Comparison of ENCODE assay signal across 8 cellular contexts in genomic region chr11:62593434-62594044, GRCh38. TPM values are rescaled to one million over a fixed set of nuclear protein-coding genes. Genes with fewer than 3 reads are reported as not detected.
DNase-seq lines count a peak whose midpoint lies in the region; ATAC-seq and TF ChIP-seq lines count a peak whose summit lies in the region.

No MANE protein-coding gene starts in this region.

- peak overlapping the region in 15 of 59 donors; percentile 1 to 97 (median 72) for H3K4me3 ChIP-seq in dorsolateral prefrontal cortex

- no peaks in the 10 kb centered on the region for H3K27me3 Mint-ChIP-seq in activated CD4-positive, alpha-beta T cell treated with anti-CD3 and anti-CD28 coated beads, Interleukin-2, amount 10 ng/mL, durations not matched to agents 7 days and 5 days
- H3K27me3 Mint-ChIP-seq in memory B cell = no peaks in the 10 kb centered on the region

- H3K36me3 Mint-ChIP-seq in activated CD4-positive, alpha-beta T cell treated with anti-CD3 and anti-CD28 coated beads, Interleukin-2, amount 10 ng/mL, durations not matched to agents 7 days and 5 days (ENCODE audit: low read depth) = peaks cover 63% of the 10 kb centered on the region
- H3K36me3 Mint-ChIP-seq in memory B cell = peaks cover 34% of the 10 kb centered on the region

- CTCF ChIA-PET in activated CD4-positive, alpha-beta T cell treated with anti-CD3 and anti-CD28 coated beads, Interleukin-2, amount 10 ng/mL, durations not matched to agents 7 days and 5 days (lab: Charles Lee) = interaction anchor here (0.6 to 4.5 kb wide), 17 partner anchors 8 to 288 kb away, joined by 3 to 25 read pairs (median 4); partner anchors contain the start of genes AHNAK, B3GAT3, EEF1G and MTA2

- H3K27ac Mint-ChIP-seq in activated CD4-positive, alpha-beta T cell treated with anti-CD3 and anti-CD28 coated beads, Interleukin-2, amount 10 ng/mL, durations not matched to agents 7 days and 5 days = peak overlapping the region; percentile 87
- no peak overlapping the region for H3K27ac Mint-ChIP-seq in memory B cell

- TF ChIP-seq CTCF in dorsolateral prefrontal cortex (IDR thresholded peaks at IDR 0.05 in 54 of 56, conservative IDR thresholded peaks at IDR 0.05 in 2 of 56; ENCODE audit: low read depth in 1 of 56, partially characterized antibody in 56 of 56) = peak in 55 of 56 donors; percentile 17 to 76 (median 56)

- H3K27me3 ChIP-seq in dorsolateral prefrontal cortex = no peaks in the 10 kb centered on the region

- intact Hi-C loops in dorsolateral prefrontal cortex (cut with DNase I) = loop anchor here in 1 of 2 donors (5.0 to 10.0 kb wide), 2 partner anchors 114 to 261 kb away; partner anchors contain the start of genes BSCL2 and GNG3

- H3K4me3 Mint-ChIP-seq in activated CD4-positive, alpha-beta T cell treated with anti-CD3 and anti-CD28 coated beads, Interleukin-2, amount 10 ng/mL, durations not matched to agents 7 days and 5 days = peak overlapping the region; percentile 58
- H3K4me3 Mint-ChIP-seq in memory B cell = peak overlapping the region; percentile 59

- no peaks in the 10 kb centered on the region for H3K9me3 Mint-ChIP-seq in activated CD4-positive, alpha-beta T cell treated with anti-CD3 and anti-CD28 coated beads, Interleukin-2, amount 10 ng/mL, durations not matched to agents 7 days and 5 days
- H3K9me3 Mint-ChIP-seq in memory B cell = no peaks in the 10 kb centered on the region

- peak overlapping the region; percentile 29 to 99 (median 96) for H3K27ac ChIP-seq in dorsolateral prefrontal cortex

- no peak for ATAC-seq in activated CD4-positive, CD25-positive, alpha-beta regulatory T cell treated with anti-CD3 and anti-CD28 coated beads, Interleukin-2, amount 50 U/mL, for 24 hours
- ATAC-seq in memory B cell (ENCODE audit: low read depth) (no peak), HG03469 (IDR thresholded peaks at IDR 0.05; ENCODE audit: unreplicated experiment) (no peak)

- peak; percentile 26 to 64 (median 56) for DNase-seq in activated CD4-positive, CD25-positive, alpha-beta regulatory T cell (lab: John Stamatoyannopoulos, UW)
- DNase-seq in NCI-H345 treated with DMSO at 0.1 percent for 48 hours (lab: John Stamatoyannopoulos, UW; ENCODE audit: unreplicated experiment) (peak; percentile 13), dorsolateral prefrontal cortex (peak; percentile 20 to 83 (median 78)), memory B cell (ENCODE audit: low spot score in 2 of 2) (peak; percentile 52 to 54)
- peak; percentile 90 for DNase-seq in activated CD4-positive, alpha-beta T cell treated with anti-CD3 and anti-CD28 coated beads, Interleukin-2, amount 10 ng/mL, durations not matched to agents 7 days and 5 days
- DNase-seq in stimulated activated CD8-positive, alpha-beta memory T cell treated with anti-CD3 and anti-CD28 coated beads, Interleukin-4, amount 100 ng/mL, for 48 hours = peak; percentile 86

- POLR2A ChIA-PET in activated CD4-positive, alpha-beta T cell treated with anti-CD3 and anti-CD28 coated beads, Interleukin-2, amount 10 ng/mL, durations not matched to agents 7 days and 5 days (lab: Charles Lee) = interaction anchor here (0.6 kb wide), 2 partner anchors 29 to 758 kb away, joined by 3 to 4 read pairs; no protein-coding TSS in a partner anchor

- H3K4me1 Mint-ChIP-seq in activated CD4-positive, alpha-beta T cell treated with anti-CD3 and anti-CD28 coated beads, Interleukin-2, amount 10 ng/mL, durations not matched to agents 7 days and 5 days = peaks cover 73% of the 10 kb centered on the region
- peaks cover 30% of the 10 kb centered on the region for H3K4me1 Mint-ChIP-seq in memory B cell

RNA-seq across cellular contexts. Expression of gene TUT1, which starts 2.2 kb away (rescaled TPM):
- total RNA-seq in activated CD4-positive, alpha-beta T cell treated with anti-CD3 and anti-CD28 coated beads, Interleukin-2, amount 10 ng/mL, durations not matched to agents 7 days and 5 days = 10 to 100 TPM; 24.1 to 26.0 TPM
- 10 to 100 TPM; 11.6 to 30.9 (median 19.4) TPM for total RNA-seq in dorsolateral prefrontal cortex

RNA-seq across cellular contexts. Expression of gene MTA2, which starts 8.1 kb away (rescaled TPM):
- 100 to 1,000 TPM; 270 to 299 TPM for total RNA-seq in activated CD4-positive, alpha-beta T cell treated with anti-CD3 and anti-CD28 coated beads, Interleukin-2, amount 10 ng/mL, durations not matched to agents 7 days and 5 days
- 10 to 100 TPM; 39.4 to 85.0 (median 58.9) TPM for total RNA-seq in dorsolateral prefrontal cortex

RNA-seq across cellular contexts. Expression of gene EML3, which starts 19.0 kb away (rescaled TPM):
- total RNA-seq in activated CD4-positive, alpha-beta T cell treated with anti-CD3 and anti-CD28 coated beads, Interleukin-2, amount 10 ng/mL, durations not matched to agents 7 days and 5 days = 100 to 1,000 TPM; 137 to 144 TPM
- 10 to 100 TPM; 19.0 to 72.1 (median 37.3) TPM for total RNA-seq in dorsolateral prefrontal cortex

RNA-seq across cellular contexts. Expression of gene ROM1, which starts 19.5 kb away (rescaled TPM):
- total RNA-seq in activated CD4-positive, alpha-beta T cell treated with anti-CD3 and anti-CD28 coated beads, Interleukin-2, amount 10 ng/mL, durations not matched to agents 7 days and 5 days = 1 to 10 TPM; 1.0 to 1.3 TPM
- total RNA-seq in dorsolateral prefrontal cortex = 10 to 100 TPM; 11.3 to 68.7 (median 24.9) TPM

RNA-seq across cellular contexts. Expression of gene EEF1G, which starts 19.8 kb away (rescaled TPM):
- total RNA-seq in activated CD4-positive, alpha-beta T cell treated with anti-CD3 and anti-CD28 coated beads, Interleukin-2, amount 10 ng/mL, durations not matched to agents 7 days and 5 days = 1,000 to 10,000 TPM; 1,239 to 1,470 TPM
- 100 to 1,000 TPM; 260 to 479 (median 336) TPM for total RNA-seq in dorsolateral prefrontal cortex

Comparison
In these comparisons a context has a peak if more than half of its experiments do, and no peak if none do; other contexts are left out.
1. DNase-seq: peak in every context shown above with its lines; median percentile 90 in activated CD4-positive, alpha-beta T cell treated with anti-CD3 and anti-CD28 coated beads, Interleukin-2, amount 10 ng/mL, durations not matched to agents 7 days and 5 days; 86 in stimulated activated CD8-positive, alpha-beta memory T cell treated with anti-CD3 and anti-CD28 coated beads, Interleukin-4, amount 100 ng/mL, for 48 hours; 78 in dorsolateral prefrontal cortex; 56 in activated CD4-positive, CD25-positive, alpha-beta regulatory T cell; 53 in memory B cell; 13 in NCI-H345 treated with DMSO at 0.1 percent for 48 hours.